8 cellular contexts compared by ENCODE assay signal in genomic region chr22:39514373-39514973, GRCh38. TPM values are rescaled to one million over a fixed set of nuclear protein-coding genes. Genes with fewer than 3 reads are reported as not detected.
A peak's percentile ranks its signal among the peaks of the same experiment; 100 is the strongest.
DNase-seq lines count a peak whose midpoint lies in the region; ATAC-seq and TF ChIP-seq lines count a peak whose summit lies in the region.

No MANE protein-coding gene starts in this region.

- H3K36me3 ChIP-seq in right lobe of liver (peaks cover 18 to 63% (median 38%) of the 10 kb centered on the region in 4 donors), upper lobe of left lung (peaks cover 27 to 73% (median 51%) of the 10 kb centered on the region in 4 donors)

- TF ChIP-seq POLR2A in right lobe of liver (IDR thresholded peaks at IDR 0.05) (no peak), upper lobe of left lung (IDR thresholded peaks at IDR 0.05) (no peak)

- CTCF ChIA-PET in MCF 10A (lab: Yijun Ruan, JAX), result interaction anchor here (0.5 to 2.0 kb wide), 11 partner anchors 9 to 1586 kb away, joined by 3 to 16 read pairs (median 4); partner anchors contain the start of gene MIEF1

- whole genome bisulfite sequencing in right lobe of liver (ENCODE audit: insufficient coverage, low coverage, low lambda C conversion rate, missing lambda C conversion rate), result 44% methylated on average over 8 of the region's 8 CpGs
- 46 to 49% methylated on average over 8 of the region's 8 CpGs for WGBS in upper lobe of left lung, 2 donors

- H3K9me3 ChIP-seq in right lobe of liver, result no peaks in the 10 kb centered on the region
- no peaks in the 10 kb centered on the region for H3K9me3 ChIP-seq in upper lobe of left lung

- H3K4me3 ChIP-seq in right lobe of liver (no peak overlapping the region), upper lobe of left lung (no peak overlapping the region)

- H3K4me3 Mint-ChIP-seq in MCF 10A (ENCODE audit: unreplicated experiment), result no peak overlapping the region

- ATAC-seq in right lobe of liver, result peak; percentile 49 to 66 (median 60)
- peak in 1 of 2 donors; percentile 58 for ATAC-seq in upper lobe of left lung (ENCODE audit: low FRiP score in 2 of 2)
- ATAC-seq in HG02870 (IDR thresholded peaks at IDR 0.05; ENCODE audit: unreplicated experiment), result no peak
- ATAC-seq in HG03175 (IDR thresholded peaks at IDR 0.05; ENCODE audit: unreplicated experiment), result no peak

- intact Hi-C loops in MCF 10A (cut with micrococcal nuclease) (no loop called here), right lobe of liver (cut with DNase I) (no loop called here)

- H3K27ac ChIP-seq in right lobe of liver (no peak overlapping the region), upper lobe of left lung (no peak overlapping the region)

- BruUV-seq in MCF 10A (replicated peaks; lab: Mats Ljungman, UMichigan), result no TSS peak

- peaks cover 81% of the 10 kb centered on the region for H3K36me3 Mint-ChIP-seq in MCF 10A (ENCODE audit: insufficient read depth, unreplicated experiment)

- POLR2A ChIA-PET in MCF 10A (lab: Yijun Ruan, JAX), result interaction anchor here (1.8 to 1.9 kb wide), 2 partner anchors 13 to 196 kb away, joined by 5 to 6 read pairs; partner anchors contain the start of genes MIEF1 and RPL3

- no peak for TF ChIP-seq EP300 in upper lobe of left lung (IDR thresholded peaks at IDR 0.05)

- TF ChIP-seq CTCF in MCF 10A (IDR thresholded peaks at IDR 0.05; ENCODE audit: unreplicated experiment) (peak; percentile 53), right lobe of liver (IDR thresholded peaks at IDR 0.05) (peak; percentile 64 to 74 (median 66)), upper lobe of left lung (IDR thresholded peaks at IDR 0.05) (peak; percentile 52 to 64 (median 57))

- H3K4me1 ChIP-seq in right lobe of liver (peaks cover 0 to 9% (median 4%) of the 10 kb centered on the region in 4 donors), upper lobe of left lung (peaks cover 9 to 12% (median 11%) of the 10 kb centered on the region in 4 donors)

- no peaks in the 10 kb centered on the region for H3K4me1 Mint-ChIP-seq in MCF 10A (ENCODE audit: insufficient read depth, unreplicated experiment)

- H3K27ac Mint-ChIP-seq in MCF 10A (ENCODE audit: low read depth, unreplicated experiment), result no peak overlapping the region

- H3K27me3 ChIP-seq in right lobe of liver (no peaks in the 10 kb centered on the region), upper lobe of left lung (no peaks in the 10 kb centered on the region)

- in situ Hi-C loops in SK-MEL-5 (cut with HindIII; ENCODE audit: low pct_unique_long_range_greater_than_20kb, low sequenced_read_pairs), result no loop called here

- DNase-seq in activated gamma-delta T cell treated with Interleukin-2 at 50 U/mL for 16 hours, result peak; percentile 56
- no peak for DNase-seq in activated gamma-delta T cell (lab: John Stamatoyannopoulos, UW)
- DNase-seq in SK-MEL-5 (ENCODE audit: low read depth, low spot score), result peak; percentile 76
- DNase-seq in MCF 10A (ENCODE audit: unreplicated experiment), result peak; percentile 56
- DNase-seq in right lobe of liver, result peak in 1 of 3 donors; percentile 56
- DNase-seq in upper lobe of left lung, result no peak

- no peaks in the 10 kb centered on the region for H3K9me3 Mint-ChIP-seq in MCF 10A (ENCODE audit: unreplicated experiment)

- no peaks in the 10 kb centered on the region for H3K27me3 Mint-ChIP-seq in MCF 10A (ENCODE audit: insufficient read depth, unreplicated experiment)

RNA-seq across cellular contexts. Expression of gene ATF4, which starts 5.9 kb away (rescaled TPM):
- 794 and 900 TPM in 2 replicates for total RNA-seq in SK-MEL-5 (2014; rRNA removed; shearing (Covaris generic))
- 1,242 and 1,298 TPM in 2 replicates for polyA plus RNA-seq in SK-MEL-5 (2015; cell fraction: cytosol; rRNA removed)
- 960 and 1,056 TPM in 2 replicates for polyA plus RNA-seq in SK-MEL-5 (2015; cell fraction: nucleus; rRNA removed)
- 717 and 764 TPM in 2 replicates for total RNA-seq in MCF 10A (2022)
- total RNA-seq in right lobe of liver, result 100 to 1,000 TPM; 114 to 187 (median 157) TPM
- 100 to 1,000 TPM; 255 to 402 (median 364) TPM for total RNA-seq in upper lobe of left lung

RNA-seq across cellular contexts. Expression of gene MIEF1, which starts 12.4 kb away (rescaled TPM):
- total RNA-seq in SK-MEL-5 (2014; rRNA removed; shearing (Covaris generic)), result 34.1 and 35.5 TPM in 2 replicates
- polyA plus RNA-seq in SK-MEL-5 (2015; cell fraction: cytosol; rRNA removed), result 58.3 and 69.1 TPM in 2 replicates
- 21.0 and 33.4 TPM in 2 replicates for polyA plus RNA-seq in SK-MEL-5 (2015; cell fraction: nucleus; rRNA removed)
- total RNA-seq in MCF 10A (2022), result 37.0 and 40.2 TPM in 2 replicates
- total RNA-seq in right lobe of liver, result 10 to 100 TPM; 17.4 to 24.4 (median 21.5) TPM
- 10 to 100 TPM; 10.5 to 35.3 (median 25.6) TPM for total RNA-seq in upper lobe of left lung

RNA-seq across cellular contexts. Expression of gene RPS19BP1, which starts 18.1 kb away (rescaled TPM):
- 173 and 176 TPM in 2 replicates for total RNA-seq in SK-MEL-5 (2014; rRNA removed; shearing (Covaris generic))
- 196 and 243 TPM in 2 replicates for polyA plus RNA-seq in SK-MEL-5 (2015; cell fraction: cytosol; rRNA removed)
- polyA plus RNA-seq in SK-MEL-5 (2015; cell fraction: nucleus; rRNA removed), result 90.0 and 127 TPM in 2 replicates
- total RNA-seq in MCF 10A (2022) (104 and 106 TPM in 2 replicates), right lobe of liver (100 to 1,000 TPM in 2 of 6 experiments, 10 to 100 TPM in 4; 31.0 to 104 (median 32.8) TPM), upper lobe of left lung (100 to 1,000 TPM in 4 of 6 donors, 10 to 100 TPM in 2; 71.2 to 168 (median 106) TPM)

RNA-seq across cellular contexts. Expression of gene CACNA1I, which starts 56.1 kb away (rescaled TPM):
- total RNA-seq in SK-MEL-5 (2014; rRNA removed; shearing (Covaris generic)), result not detected in 2 replicates
- 0.01 TPM in 1 of 2 replicates, not detected in the other for polyA plus RNA-seq in SK-MEL-5 (2015; cell fraction: cytosol; rRNA removed)
- not detected in 2 replicates for polyA plus RNA-seq in SK-MEL-5 (2015; cell fraction: nucleus; rRNA removed)
- total RNA-seq in MCF 10A (2022) (0.02 TPM in 2 replicates), right lobe of liver (under 1 TPM in 1 of 6 experiments, not detected in 5; 0.06 TPM), upper lobe of left lung (1 to 10 TPM in 1 of 6 donors, under 1 TPM in 5; 0.15 to 4.2 (median 0.34) TPM)

RNA-seq across cellular contexts. Expression of gene MGAT3, which starts 57.7 kb away (rescaled TPM):
- total RNA-seq in SK-MEL-5 (2014; rRNA removed; shearing (Covaris generic)), result 0.90 and 0.98 TPM in 2 replicates
- 2.3 and 2.8 TPM in 2 replicates for polyA plus RNA-seq in SK-MEL-5 (2015; cell fraction: cytosol; rRNA removed)
- 0.15 and 0.96 TPM in 2 replicates for polyA plus RNA-seq in SK-MEL-5 (2015; cell fraction: nucleus; rRNA removed)
- total RNA-seq in MCF 10A (2022) (not detected in 2 replicates), right lobe of liver (under 1 TPM in 5 of 6 experiments, not detected in 1; 0.05 to 0.38 (median 0.07) TPM), upper lobe of left lung (10 to 100 TPM in 5 of 6 donors, 1 to 10 TPM in 1; 5.2 to 45.0 (median 26.0) TPM)

Comparison
In these comparisons a context has a peak if more than half of its experiments do, and no peak if none do; other contexts are left out.
1. DNase-seq: peak in activated gamma-delta T cell treated with Interleukin-2 at 50 U/mL for 16 hours (single experiment), SK-MEL-5 (single experiment) and MCF 10A (single experiment); none in activated gamma-delta T cell (single experiment) and upper lobe of left lung (0 of 2).
2. ATAC-seq: peak in right lobe of liver (4 of 4); none in HG02870 (single experiment) and HG03175 (single experiment).
3. Peak in every context shown above with its lines, with median percentiles within 50 percentile points of each other: CTCF ChIP-seq.